ENCODE assay signal across 11 cellular contexts in the genomic region with DNA sequence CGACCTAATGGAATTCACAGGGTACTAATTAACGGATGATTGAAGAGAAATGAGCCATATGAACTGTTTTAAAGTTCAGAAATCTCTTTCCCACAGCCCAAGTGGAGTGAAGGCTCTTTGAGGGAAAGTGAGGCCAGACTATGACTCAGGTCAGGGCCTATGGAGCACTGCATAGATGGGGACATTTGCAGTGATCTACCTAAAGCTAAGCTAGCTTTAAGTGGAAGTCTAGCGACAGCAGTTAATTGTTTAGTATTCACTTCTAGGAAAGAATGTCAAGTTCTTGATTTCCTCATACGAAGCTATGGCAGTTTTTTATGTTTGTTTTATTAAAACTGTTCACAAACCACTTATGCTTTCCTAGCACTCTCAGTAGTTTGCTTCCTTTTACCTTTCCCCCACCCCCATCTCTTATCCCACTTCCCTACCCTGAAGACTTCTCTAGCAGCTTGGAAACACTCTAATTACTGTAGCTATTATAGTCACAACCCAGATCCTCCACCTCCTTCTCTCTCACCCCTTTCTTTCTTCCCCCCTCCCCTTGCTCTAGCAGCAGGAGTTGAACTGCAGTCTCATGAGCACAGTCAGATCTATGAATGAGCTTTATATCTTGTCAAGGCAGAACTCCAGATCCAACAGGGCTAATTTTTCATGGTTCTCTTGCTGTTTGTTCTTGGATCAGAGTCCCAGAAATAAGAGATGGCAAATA. TPM values are rescaled to one million over a fixed set of nuclear protein-coding genes. Genes with fewer than 3 reads are reported as not detected.
DNase-seq lines count a peak whose midpoint lies in the region; ATAC-seq and TF ChIP-seq lines count a peak whose summit lies in the region.
"Had no signal": no experiment of that assay in that cellular context is flagged by ENCODE, and none has a peak within 500 bp of the region (broad histone marks: within the 10 kb centered on the region; RNA-seq: fewer than 3 reads in every experiment).

No MANE protein-coding gene starts in this region.

- no peak for TF ChIP-seq POLR2A in spleen (IDR thresholded peaks at IDR 0.05)

- H3K9me3 Mint-ChIP-seq in activated T-cell treated with anti-CD3 and anti-CD28 coated beads, Interleukin-2, amount 50 U/mL, for 72 hours, result no peaks in the 10 kb centered on the region
- no peaks in the 10 kb centered on the region for H3K9me3 Mint-ChIP-seq in stimulated activated effector memory CD8-positive, alpha-beta T cell treated with anti-CD3 and anti-CD28 coated beads, Interleukin-12 subunit alpha, Interleukin-12 subunit beta, amount 100 ng/mL, for 72 hours

- intact Hi-C loops in spleen (cut with DNase I; ENCODE audit: low total_unique reads), result no loop called here

- H3K27me3 ChIP-seq in iPS-20b (ENCODE audit: insufficient read depth, low read length), result no peaks in the 10 kb centered on the region
- H3K27me3 ChIP-seq in spleen (replicated peaks in 1 of 7), result no peaks in the 10 kb centered on the region
- H3K27me3 ChIP-seq: MG63 had no signal

- H3K9ac ChIP-seq in SK-N-MC (ENCODE audit: insufficient read length), result no peak overlapping the region
- H3K9ac ChIP-seq in iPS-20b (ENCODE audit: low read depth, low read length), result no peak overlapping the region; the same call in 1 of the 2 replicates
- H3K9ac ChIP-seq: parathyroid adenoma had no signal

- H3K27ac ChIP-seq in SK-N-MC (0 out of 2 replicates have a peak overlapping the region, but pooled peaks have one; percentile 22), iPS-20b (ENCODE audit: low read length) (no peak overlapping the region), spleen (no peak overlapping the region)
- H3K27ac ChIP-seq: parathyroid adenoma had no signal

- no peak for ATAC-seq in activated T-cell treated with anti-CD3 and anti-CD28 coated beads, Interleukin-2, amount 50 U/mL, for 72 hours (replicated peaks in 1 of 2)
- no peak for ATAC-seq in stimulated activated effector memory CD8-positive, alpha-beta T cell treated with anti-CD3 and anti-CD28 coated beads, Interleukin-12 subunit alpha, Interleukin-12 subunit beta, amount 100 ng/mL, for 72 hours

- H3K4me1 Mint-ChIP-seq in activated T-cell treated with anti-CD3 and anti-CD28 coated beads, Interleukin-2, amount 50 U/mL, for 72 hours (ENCODE audit: low read depth), result peaks cover 68% of the 10 kb centered on the region
- peaks cover 43% of the 10 kb centered on the region for H3K4me1 Mint-ChIP-seq in stimulated activated effector memory CD8-positive, alpha-beta T cell treated with anti-CD3 and anti-CD28 coated beads, Interleukin-12 subunit alpha, Interleukin-12 subunit beta, amount 100 ng/mL, for 72 hours

- no peaks in the 10 kb centered on the region for H3K27me3 Mint-ChIP-seq in activated T-cell treated with anti-CD3 and anti-CD28 coated beads, Interleukin-2, amount 50 U/mL, for 72 hours (ENCODE audit: low read depth)

- H3K9me3 ChIP-seq in SK-N-MC (ENCODE audit: low read depth, low read length) (no peaks in the 10 kb centered on the region), iPS-20b (ENCODE audit: insufficient read depth, low read depth, low read length) (no peaks in the 10 kb centered on the region), spleen (no peaks in the 10 kb centered on the region)
- H3K9me3 ChIP-seq: MG63 had no signal

- no peak for DNase-seq in activated T-cell treated with anti-CD3 and anti-CD28 coated beads, Interleukin-2, amount 50 U/mL, for 72 hours
- no peak for DNase-seq in activated T-cell treated with anti-CD3 and anti-CD28 coated beads, Interleukin-2, amount 50 U/mL, for 48 hours
- DNase-seq in SK-N-MC (ENCODE audit: low read depth, low spot score) (no peak), dermis blood vessel endothelial cell (no peak), superior temporal gyrus (ENCODE audit: extremely low spot score) (no peak), spleen (no peak)
- DNase-seq in stimulated activated effector memory CD8-positive, alpha-beta T cell treated with anti-CD3 and anti-CD28 coated beads, Interleukin-12 subunit alpha, Interleukin-12 subunit beta, amount 100 ng/mL, for 72 hours (ENCODE audit: low spot score in 2 of 2), result no peak
- DNase-seq: MG63, NCI-H446 had no signal

- H3K4me3 Mint-ChIP-seq in activated T-cell treated with anti-CD3 and anti-CD28 coated beads, Interleukin-2, amount 50 U/mL, for 72 hours, result no peak overlapping the region
- no peak overlapping the region for H3K4me3 Mint-ChIP-seq in stimulated activated effector memory CD8-positive, alpha-beta T cell treated with anti-CD3 and anti-CD28 coated beads, Interleukin-12 subunit alpha, Interleukin-12 subunit beta, amount 100 ng/mL, for 72 hours

- H3K4me3 ChIP-seq in SK-N-MC (no peak overlapping the region), iPS-20b (ENCODE audit: low read length) (0 out of 2 replicates have a peak overlapping the region, but pooled peaks have one; percentile 15), spleen (no peak overlapping the region)
- H3K4me3 ChIP-seq: MG63 had no signal

- H3K36me3 ChIP-seq in SK-N-MC (ENCODE audit: insufficient read depth, low read length), result peaks cover 3% of the 10 kb centered on the region; the same call in 1 of the 2 replicates
- peaks cover 7% of the 10 kb centered on the region; the same call in 1 of the 2 replicates for H3K36me3 ChIP-seq in iPS-20b (ENCODE audit: insufficient read depth, low read depth, low read length)
- peaks cover 0 to 28% (median 0%) of the 10 kb centered on the region in 6 donors for H3K36me3 ChIP-seq in spleen

- H3K27ac Mint-ChIP-seq in activated T-cell treated with anti-CD3 and anti-CD28 coated beads, Interleukin-2, amount 50 U/mL, for 72 hours, result peak overlapping the region; percentile 29
- H3K27ac Mint-ChIP-seq in stimulated activated effector memory CD8-positive, alpha-beta T cell treated with anti-CD3 and anti-CD28 coated beads, Interleukin-12 subunit alpha, Interleukin-12 subunit beta, amount 100 ng/mL, for 72 hours, result peak overlapping the region; percentile 90

- H3K4me1 ChIP-seq in iPS-20b (ENCODE audit: insufficient read depth, low read length) (peaks cover 30% of the 10 kb centered on the region), spleen (peaks cover 22 to 70% (median 55%) of the 10 kb centered on the region in 6 donors)

- no peak for TF ChIP-seq CTCF in spleen (IDR thresholded peaks at IDR 0.05 in 8 of 11, conservative IDR thresholded peaks at IDR 0.05 in 3 of 11)

- H3K36me3 Mint-ChIP-seq in activated T-cell treated with anti-CD3 and anti-CD28 coated beads, Interleukin-2, amount 50 U/mL, for 72 hours (ENCODE audit: insufficient read depth in 2 of 2), result peaks cover 3 to 18% of the 10 kb centered on the region in 2 donors
- peaks cover 31% of the 10 kb centered on the region for H3K36me3 Mint-ChIP-seq in stimulated activated effector memory CD8-positive, alpha-beta T cell treated with anti-CD3 and anti-CD28 coated beads, Interleukin-12 subunit alpha, Interleukin-12 subunit beta, amount 100 ng/mL, for 72 hours

- 60 to 70% (median 63%) methylated on average over 4 of the region's 4 CpGs for WGBS in spleen, 5 donors

RNA-seq across cellular contexts. Expression of a gene that starts 6.2 kb away (rescaled TPM):
- 10 to 100 TPM; 43.9 to 52.6 TPM for total RNA-seq in activated T-cell treated with anti-CD3 and anti-CD28 coated beads, Interleukin-2, amount 50 U/mL, for 72 hours
- 28.8 and 35.7 TPM in 2 replicates for total RNA-seq in dermis blood vessel endothelial cell
- 10 to 100 TPM; 35.8 to 55.7 (median 43.9) TPM for total RNA-seq in spleen
- 1 to 10 TPM; 2.4 to 6.9 (median 2.9) TPM for polyA plus RNA-seq in spleen
